1 cellular context compared by ENCODE assay signal in genomic region chr19:50723735-50724521, GRCh38.
TF ChIP-seq lines count a peak whose summit lies in the region.

No MANE protein-coding gene starts in this region.

TF ChIP-seq in K562, 482 proteins besides CTCF, POLR2A, EP300 and RAD21 (continues in another document):
- 0 out of 2 replicates have a peak, but pooled peaks have one; percentile 50 for TF ChIP-seq FOXO4 (CRISPR knock-in tag; IDR thresholded peaks at IDR 0.05)
- TF ChIP-seq EHMT2 (IDR thresholded peaks at IDR 0.05): no peak
- peak; percentile 82; the same call in 1 of the 2 replicates for TF ChIP-seq ZNF511 (CRISPR knock-in tag; IDR thresholded peaks at IDR 0.05)
- no peak for TF ChIP-seq HMBOX1 (IDR thresholded peaks at IDR 0.05)
- no peak; the same call in 1 of the 2 replicates for TF ChIP-seq GMEB1 (CRISPR knock-in tag; IDR thresholded peaks at IDR 0.05)
- TF ChIP-seq TGIF2 (CRISPR knock-in tag; IDR thresholded peaks at IDR 0.05): no peak
- TF ChIP-seq ZBTB9 (CRISPR knock-in tag; IDR thresholded peaks at IDR 0.05): 0 out of 2 replicates have a peak, but pooled peaks have one; percentile 81
- peak; percentile 45 for TF ChIP-seq HIVEP1 (CRISPR knock-in tag; IDR thresholded peaks at IDR 0.05)
- TF ChIP-seq RBFOX2 (IDR thresholded peaks at IDR 0.05; ENCODE audit: low read depth, low read length): no peak
- no peak for TF ChIP-seq BACH1 (tag; IDR thresholded peaks at IDR 0.05)
- no peak for TF ChIP-seq SIN3B (IDR thresholded peaks at IDR 0.05; ENCODE audit: low read depth)
- no peak for TF ChIP-seq NFIC (IDR thresholded peaks at IDR 0.05)
- TF ChIP-seq ZNF407 (IDR thresholded peaks at IDR 0.05; ENCODE audit: low read depth): no peak
- no peak for TF ChIP-seq KLF6 (CRISPR knock-in tag; IDR thresholded peaks at IDR 0.05; ENCODE audit: borderline replicate concordance)
- TF ChIP-seq ZNF707 (CRISPR knock-in tag; conservative IDR thresholded peaks at IDR 0.05): no peak
- TF ChIP-seq ZNF592 (IDR thresholded peaks at IDR 0.05): no peak
- TF ChIP-seq JUND (IDR thresholded peaks at IDR 0.05; ENCODE audit: borderline replicate concordance, low read depth, low read length): no peak
- no peak for TF ChIP-seq JUND (tag; IDR thresholded peaks at IDR 0.05; ENCODE audit: borderline replicate concordance, low read depth, low read length)
- no peak for TF ChIP-seq ZNF174 (CRISPR knock-in tag; IDR thresholded peaks at IDR 0.05)
- TF ChIP-seq E2F5 (CRISPR knock-in tag; IDR thresholded peaks at IDR 0.05): 0 out of 2 replicates have a peak, but pooled peaks have one; percentile 17
- no peak for TF ChIP-seq PURB (CRISPR knock-in tag; IDR thresholded peaks at IDR 0.05; ENCODE audit: low read depth)
- no peak for TF ChIP-seq ZC3H4 (CRISPR knock-in tag; IDR thresholded peaks at IDR 0.05; ENCODE audit: borderline replicate concordance)
- TF ChIP-seq ZNF12 (CRISPR knock-in tag; IDR thresholded peaks at IDR 0.05): no peak
- TF ChIP-seq IFI16 (CRISPR knock-in tag; IDR thresholded peaks at IDR 0.05): no peak
- 0 out of 2 replicates have a peak, but pooled peaks have one; percentile 25 for TF ChIP-seq ZNF212 (CRISPR knock-in tag; IDR thresholded peaks at IDR 0.05)
- TF ChIP-seq ZFPM2 (CRISPR knock-in tag; IDR thresholded peaks at IDR 0.05): no peak
- no peak for TF ChIP-seq PRDM10 (IDR thresholded peaks at IDR 0.05; ENCODE audit: partially characterized antibody)
- TF ChIP-seq FOXP1 (CRISPR knock-in tag; IDR thresholded peaks at IDR 0.05): no peak
- 0 out of 2 replicates have a peak, but pooled peaks have one; percentile 74 for TF ChIP-seq CXXC5 (CRISPR knock-in tag; IDR thresholded peaks at IDR 0.05)
- no peak for TF ChIP-seq LEF1 (IDR thresholded peaks at IDR 0.05)
- no peak for TF ChIP-seq MED1 (CRISPR knock-in tag; IDR thresholded peaks at IDR 0.05; ENCODE audit: borderline replicate concordance)
- no peak for TF ChIP-seq FOSL1 (tag; conservative IDR thresholded peaks at IDR 0.05)
- no peak for TF ChIP-seq POLR2AphosphoS2 (IDR thresholded peaks at IDR 0.05; ENCODE audit: low read length)
- TF ChIP-seq ZNF780A (CRISPR knock-in tag; IDR thresholded peaks at IDR 0.05): no peak
- TF ChIP-seq YBX1 (IDR thresholded peaks at IDR 0.05): no peak
